In the genomic region with DNA sequence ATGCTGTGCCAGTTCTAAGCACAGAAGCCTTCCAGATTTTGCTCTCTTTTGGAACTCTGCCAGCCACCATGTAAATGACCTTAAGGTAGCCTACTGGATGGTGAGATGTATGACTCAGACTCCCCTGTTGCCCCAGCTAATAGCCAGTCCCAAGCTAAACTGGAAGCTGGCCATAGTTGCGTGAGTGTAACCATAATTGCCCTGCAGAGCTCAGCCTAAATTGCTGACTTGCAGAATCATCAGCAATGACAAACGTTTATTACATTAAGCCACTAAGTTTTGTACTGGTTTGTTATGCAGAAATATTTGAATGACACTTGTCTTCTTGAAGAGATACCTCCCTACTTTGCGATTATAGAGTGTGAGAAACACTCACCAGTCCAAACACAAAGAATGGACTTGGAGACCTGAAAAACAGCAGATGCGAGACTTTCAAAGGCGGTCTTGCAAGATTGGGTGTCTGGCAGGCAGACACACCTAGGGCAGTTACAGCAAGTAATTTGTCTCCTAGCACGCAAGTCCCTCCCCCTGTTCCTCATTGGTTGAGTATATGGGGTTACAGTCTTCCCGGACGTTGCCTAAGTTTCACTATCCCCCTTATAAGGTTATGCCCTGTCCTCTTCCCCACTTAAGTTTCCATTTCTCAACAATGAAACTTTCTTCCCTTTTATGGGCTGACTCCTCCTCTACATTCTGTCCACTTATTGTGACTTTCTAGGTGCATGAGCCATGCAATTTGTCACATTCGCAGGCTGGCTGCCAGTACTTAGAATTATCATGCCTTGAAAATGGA, we compare ENCODE assay signal across 1 cellular context.
TF ChIP-seq lines count a peak whose summit lies in the region.

No MANE protein-coding gene starts in this region.

TF ChIP-seq in GM12878, 131 proteins besides CTCF, POLR2A, EP300 and RAD21 (continued from another document and continues in another):
- TF ChIP-seq MEF2A (IDR thresholded peaks at IDR 0.05; ENCODE audit: insufficient read depth, low read depth, low read length) (no peak), MYC (IDR thresholded peaks at IDR 0.05; ENCODE audit: insufficient read depth, insufficient read length, insufficient replicate concordance, low read length, severe bottlenecking) (no peak), PML (IDR thresholded peaks at IDR 0.05; ENCODE audit: low read length) (peak; percentile 82), BRCA1 (IDR thresholded peaks at IDR 0.05; ENCODE audit: low read depth, low read length) (no peak), ZNF622 (IDR thresholded peaks at IDR 0.05) (no peak), SKIL (IDR thresholded peaks at IDR 0.05; ENCODE audit: low read depth, poor library complexity, severe bottlenecking) (no peak), HDAC6 (IDR thresholded peaks at IDR 0.05; ENCODE audit: unreplicated experiment) (no peak), ATF7 (IDR thresholded peaks at IDR 0.05; ENCODE audit: low read depth) (peak; percentile 43; the same call in 1 of the 2 replicates), FOS (IDR thresholded peaks at IDR 0.05; ENCODE audit: borderline replicate concordance, extremely low read depth, insufficient read length) (peak; percentile 10), ZNF207 (IDR thresholded peaks at IDR 0.05; ENCODE audit: borderline replicate concordance) (peak; percentile 37; the same call in 1 of the 2 replicates), ZNF384 (IDR thresholded peaks at IDR 0.05; ENCODE audit: borderline replicate concordance, low read depth, low read length) (no peak), GATAD2B (conservative IDR thresholded peaks at IDR 0.05; ENCODE audit: low read depth) (peak; percentile 53; the same call in 1 of the 2 replicates), CEBPB (IDR thresholded peaks at IDR 0.05; ENCODE audit: borderline replicate concordance in 1 of 2, low read depth in 2 of 2, low read length in 2 of 2) (0 out of 4 replicates have a peak, but pooled peaks of 1 of the 2 experiments have one; percentile 57), SMAD5 (IDR thresholded peaks at IDR 0.05; ENCODE audit: low read depth) (peak; percentile 42; the same call in 1 of the 2 replicates), JUNB (IDR thresholded peaks at IDR 0.05) (no peak), PKNOX1 (IDR thresholded peaks at IDR 0.05) (peak; percentile 77), KAT2A (conservative IDR thresholded peaks at IDR 0.05; ENCODE audit: control insufficient read depth, low read depth, low read length) (no peak), CHD1 (IDR thresholded peaks at IDR 0.05; ENCODE audit: low read depth, low read length) (0 out of 2 replicates have a peak, but pooled peaks have one; percentile 64), NFIC (IDR thresholded peaks at IDR 0.05; ENCODE audit: low read depth, low read length) (no peak), TCF12 (IDR thresholded peaks at IDR 0.05; ENCODE audit: low read depth, low read length) (no peak), STAT3 (IDR thresholded peaks at IDR 0.05; ENCODE audit: low read depth, low read length) (no peak), MXI1 (IDR thresholded peaks at IDR 0.05; ENCODE audit: low read depth, low read length) (no peak), ZNF217 (IDR thresholded peaks at IDR 0.05) (no peak), YY1 (IDR thresholded peaks at IDR 0.05; ENCODE audit: low read depth, low read length) (0 out of 2 replicates have a peak, but pooled peaks have one; percentile 14), SRF (IDR thresholded peaks at IDR 0.05; ENCODE audit: low read depth in 2 of 2, low read length in 2 of 2) (peak; percentile 89 to 98), SMARCA5 (IDR thresholded peaks at IDR 0.05) (peak; percentile 75; the same call in 1 of the 2 replicates), SMAD1 (IDR thresholded peaks at IDR 0.05; ENCODE audit: low read depth, partially characterized antibody) (peak; percentile 66), FOXK2 (IDR thresholded peaks at IDR 0.05) (no peak), POLR2AphosphoS2 (IDR thresholded peaks at IDR 0.05; ENCODE audit: low read depth, low read length) (peak; percentile 70; the same call in 1 of the 2 replicates), NRF1 (conservative IDR thresholded peaks at IDR 0.05; ENCODE audit: low read depth, low read length) (no peak), ELK1 (IDR thresholded peaks at IDR 0.05; ENCODE audit: low read depth, low read length) (peak; percentile 62; the same call in 1 of the 2 replicates), EED (IDR thresholded peaks at IDR 0.05; ENCODE audit: low read depth) (no peak), CBFB (IDR thresholded peaks at IDR 0.05; ENCODE audit: low read depth) (peak; percentile 47; the same call in 1 of the 2 replicates), RUNX3 (IDR thresholded peaks at IDR 0.05; ENCODE audit: low read length) (peak; percentile 21; the same call in 1 of the 2 replicates), CBX5 (IDR thresholded peaks at IDR 0.05; ENCODE audit: low read depth) (no peak), ZSCAN29 (IDR thresholded peaks at IDR 0.05) (no peak), KLF5 (IDR thresholded peaks at IDR 0.05; ENCODE audit: partially characterized antibody) (peak; percentile 8), TARDBP (IDR thresholded peaks at IDR 0.05; ENCODE audit: borderline replicate concordance) (no peak), DPF2 (IDR thresholded peaks at IDR 0.05) (peak; percentile 74), LARP7 (IDR thresholded peaks at IDR 0.05) (0 out of 2 replicates have a peak, but pooled peaks have one; percentile 30), EGR1 (IDR thresholded peaks at IDR 0.05; ENCODE audit: borderline replicate concordance in 1 of 2, low read depth in 2 of 2, low read length in 2 of 2) (no peak), ZZZ3 (IDR thresholded peaks at IDR 0.05; ENCODE audit: control insufficient read depth, insufficient read length, low read depth) (no peak)
- TF ChIP-seq, protein P1, sequence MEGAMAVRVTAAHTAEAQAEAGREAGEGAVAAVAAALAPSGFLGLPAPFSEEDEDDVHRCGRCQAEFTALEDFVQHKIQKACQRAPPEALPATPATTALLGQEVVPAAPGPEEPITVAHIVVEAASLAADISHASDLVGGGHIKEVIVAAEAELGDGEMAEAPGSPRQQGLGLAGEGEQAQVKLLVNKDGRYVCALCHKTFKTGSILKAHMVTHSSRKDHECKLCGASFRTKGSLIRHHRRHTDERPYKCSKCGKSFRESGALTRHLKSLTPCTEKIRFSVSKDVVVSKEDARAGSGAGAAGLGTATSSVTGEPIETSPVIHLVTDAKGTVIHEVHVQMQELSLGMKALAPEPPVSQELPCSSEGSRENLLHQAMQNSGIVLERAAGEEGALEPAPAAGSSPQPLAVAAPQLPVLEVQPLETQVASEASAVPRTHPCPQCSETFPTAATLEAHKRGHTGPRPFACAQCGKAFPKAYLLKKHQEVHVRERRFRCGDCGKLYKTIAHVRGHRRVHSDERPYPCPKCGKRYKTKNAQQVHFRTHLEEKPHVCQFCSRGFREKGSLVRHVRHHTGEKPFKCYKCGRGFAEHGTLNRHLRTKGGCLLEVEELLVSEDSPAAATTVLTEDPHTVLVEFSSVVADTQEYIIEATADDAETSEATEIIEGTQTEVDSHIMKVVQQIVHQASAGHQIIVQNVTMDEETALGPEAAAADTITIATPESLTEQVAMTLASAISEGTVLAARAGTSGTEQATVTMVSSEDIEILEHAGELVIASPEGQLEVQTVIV (IDR thresholded peaks at IDR 0.05; ENCODE audit: borderline replicate concordance, partially characterized antibody) = no peak
- TF ChIP-seq, protein P2, sequence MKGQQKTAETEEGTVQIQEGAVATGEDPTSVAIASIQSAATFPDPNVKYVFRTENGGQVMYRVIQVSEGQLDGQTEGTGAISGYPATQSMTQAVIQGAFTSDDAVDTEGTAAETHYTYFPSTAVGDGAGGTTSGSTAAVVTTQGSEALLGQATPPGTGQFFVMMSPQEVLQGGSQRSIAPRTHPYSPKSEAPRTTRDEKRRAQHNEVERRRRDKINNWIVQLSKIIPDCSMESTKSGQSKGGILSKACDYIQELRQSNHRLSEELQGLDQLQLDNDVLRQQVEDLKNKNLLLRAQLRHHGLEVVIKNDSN (IDR thresholded peaks at IDR 0.05; ENCODE audit: borderline replicate concordance, extremely low read length, insufficient read depth, low read depth, low read length) = no peak
- TF ChIP-seq, protein P3, sequence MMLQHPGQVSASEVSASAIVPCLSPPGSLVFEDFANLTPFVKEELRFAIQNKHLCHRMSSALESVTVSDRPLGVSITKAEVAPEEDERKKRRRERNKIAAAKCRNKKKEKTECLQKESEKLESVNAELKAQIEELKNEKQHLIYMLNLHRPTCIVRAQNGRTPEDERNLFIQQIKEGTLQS (IDR thresholded peaks at IDR 0.05; ENCODE audit: borderline replicate concordance, extremely low read depth, low read depth, low read length) = no peak
- TF ChIP-seq, protein P4, sequence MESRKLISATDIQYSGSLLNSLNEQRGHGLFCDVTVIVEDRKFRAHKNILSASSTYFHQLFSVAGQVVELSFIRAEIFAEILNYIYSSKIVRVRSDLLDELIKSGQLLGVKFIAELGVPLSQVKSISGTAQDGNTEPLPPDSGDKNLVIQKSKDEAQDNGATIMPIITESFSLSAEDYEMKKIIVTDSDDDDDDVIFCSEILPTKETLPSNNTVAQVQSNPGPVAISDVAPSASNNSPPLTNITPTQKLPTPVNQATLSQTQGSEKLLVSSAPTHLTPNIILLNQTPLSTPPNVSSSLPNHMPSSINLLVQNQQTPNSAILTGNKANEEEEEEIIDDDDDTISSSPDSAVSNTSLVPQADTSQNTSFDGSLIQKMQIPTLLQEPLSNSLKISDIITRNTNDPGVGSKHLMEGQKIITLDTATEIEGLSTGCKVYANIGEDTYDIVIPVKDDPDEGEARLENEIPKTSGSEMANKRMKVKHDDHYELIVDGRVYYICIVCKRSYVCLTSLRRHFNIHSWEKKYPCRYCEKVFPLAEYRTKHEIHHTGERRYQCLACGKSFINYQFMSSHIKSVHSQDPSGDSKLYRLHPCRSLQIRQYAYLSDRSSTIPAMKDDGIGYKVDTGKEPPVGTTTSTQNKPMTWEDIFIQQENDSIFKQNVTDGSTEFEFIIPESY (IDR thresholded peaks at IDR 0.05) = 0 out of 2 replicates have a peak, but pooled peaks have one; percentile 70
- TF ChIP-seq, protein P5, sequence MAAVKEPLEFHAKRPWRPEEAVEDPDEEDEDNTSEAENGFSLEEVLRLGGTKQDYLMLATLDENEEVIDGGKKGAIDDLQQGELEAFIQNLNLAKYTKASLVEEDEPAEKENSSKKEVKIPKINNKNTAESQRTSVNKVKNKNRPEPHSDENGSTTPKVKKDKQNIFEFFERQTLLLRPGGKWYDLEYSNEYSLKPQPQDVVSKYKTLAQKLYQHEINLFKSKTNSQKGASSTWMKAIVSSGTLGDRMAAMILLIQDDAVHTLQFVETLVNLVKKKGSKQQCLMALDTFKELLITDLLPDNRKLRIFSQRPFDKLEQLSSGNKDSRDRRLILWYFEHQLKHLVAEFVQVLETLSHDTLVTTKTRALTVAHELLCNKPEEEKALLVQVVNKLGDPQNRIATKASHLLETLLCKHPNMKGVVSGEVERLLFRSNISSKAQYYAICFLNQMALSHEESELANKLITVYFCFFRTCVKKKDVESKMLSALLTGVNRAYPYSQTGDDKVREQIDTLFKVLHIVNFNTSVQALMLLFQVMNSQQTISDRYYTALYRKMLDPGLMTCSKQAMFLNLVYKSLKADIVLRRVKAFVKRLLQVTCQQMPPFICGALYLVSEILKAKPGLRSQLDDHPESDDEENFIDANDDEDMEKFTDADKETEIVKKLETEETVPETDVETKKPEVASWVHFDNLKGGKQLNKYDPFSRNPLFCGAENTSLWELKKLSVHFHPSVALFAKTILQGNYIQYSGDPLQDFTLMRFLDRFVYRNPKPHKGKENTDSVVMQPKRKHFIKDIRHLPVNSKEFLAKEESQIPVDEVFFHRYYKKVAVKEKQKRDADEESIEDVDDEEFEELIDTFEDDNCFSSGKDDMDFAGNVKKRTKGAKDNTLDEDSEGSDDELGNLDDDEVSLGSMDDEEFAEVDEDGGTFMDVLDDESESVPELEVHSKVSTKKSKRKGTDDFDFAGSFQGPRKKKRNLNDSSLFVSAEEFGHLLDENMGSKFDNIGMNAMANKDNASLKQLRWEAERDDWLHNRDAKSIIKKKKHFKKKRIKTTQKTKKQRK (IDR thresholded peaks at IDR 0.05; ENCODE audit: low read depth, low read length) = no peak
